ENCODE assay signal across 24 cellular contexts in genomic region chr5:108743344-108743743, GRCh38. TPM values are rescaled to one million over a fixed set of nuclear protein-coding genes. Genes with fewer than 3 reads are reported as not detected.
A peak's percentile ranks its signal among the peaks of the same experiment; 100 is the strongest.
DNase-seq lines count a peak whose midpoint lies in the region; TF ChIP-seq lines count a peak whose summit lies in the region.
"Had no signal": no experiment of that assay in that cellular context is flagged by ENCODE, and none has a peak within 500 bp of the region (broad histone marks: within the 10 kb centered on the region; RNA-seq: fewer than 3 reads in every experiment).

No MANE protein-coding gene starts in this region.

- no peak for TF ChIP-seq POLR2A in Peyer's patch (IDR thresholded peaks at IDR 0.05)
- TF ChIP-seq POLR2A in spleen (IDR thresholded peaks at IDR 0.05) = no peak

- H3K4me1 Mint-ChIP-seq in neural progenitor cell = peaks cover 16% of the 10 kb centered on the region

- H3K27me3 Mint-ChIP-seq in neural progenitor cell (ENCODE audit: insufficient read depth, low read depth) = peaks cover 3% of the 10 kb centered on the region
- H3K27me3 Mint-ChIP-seq: memory B cell had no signal

- H3K27ac ChIP-seq in A673 (ENCODE audit: low read depth, low read length, poor library complexity, severe bottlenecking) (no peak overlapping the region), ectodermal cell (ENCODE audit: insufficient read depth, low read depth, low read length, poor library complexity, severe bottlenecking) (peak overlapping the region; percentile 27), neural progenitor cell (peak overlapping the region; percentile 87), Peyer's patch (no peak overlapping the region), spleen (no peak overlapping the region)
- H3K27ac ChIP-seq: BLaER1, breast epithelium, HL-60, prostate gland, stomach, upper lobe of right lung had no signal

- BruUV-seq in A673 (replicated peaks; lab: Mats Ljungman, UMichigan) = no TSS peak

- H3K4me3 ChIP-seq in A673 (ENCODE audit: low read depth, low read length, poor library complexity, severe bottlenecking) = no peak overlapping the region
- no peak overlapping the region for H3K4me3 ChIP-seq in ectodermal cell (ENCODE audit: insufficient read depth, low read depth, low read length)
- H3K4me3 ChIP-seq in neural progenitor cell = no peak overlapping the region
- no peak overlapping the region for H3K4me3 ChIP-seq in Peyer's patch
- H3K4me3 ChIP-seq in spleen = no peak overlapping the region
- H3K4me3 ChIP-seq: BLaER1, breast epithelium, prostate gland, stomach, upper lobe of right lung had no signal

- peak overlapping the region; percentile 33 for H3K4me2 ChIP-seq in neural progenitor cell
- H3K4me2 ChIP-seq: BLaER1 had no signal

- H3K27me3 ChIP-seq in A673 (replicated peaks; ENCODE audit: insufficient read depth, low read depth, low read length, poor library complexity) = no peaks in the 10 kb centered on the region
- H3K27me3 ChIP-seq in ectodermal cell (ENCODE audit: control insufficient read depth, insufficient read depth, low read length, poor library complexity, severe bottlenecking) = no peaks in the 10 kb centered on the region
- no peaks in the 10 kb centered on the region for H3K27me3 ChIP-seq in neural progenitor cell
- no peaks in the 10 kb centered on the region for H3K27me3 ChIP-seq in Peyer's patch
- no peaks in the 10 kb centered on the region for H3K27me3 ChIP-seq in spleen (replicated peaks in 1 of 7)
- H3K27me3 ChIP-seq: BLaER1, breast epithelium, stomach, upper lobe of right lung had no signal

- TF ChIP-seq CTCF in A673 (conservative IDR thresholded peaks at IDR 0.05; ENCODE audit: low read depth, low read length) (no peak), neural progenitor cell (IDR thresholded peaks at IDR 0.05) (no peak), Peyer's patch (IDR thresholded peaks at IDR 0.05) (no peak), spleen (IDR thresholded peaks at IDR 0.05 in 8 of 11, conservative IDR thresholded peaks at IDR 0.05 in 3 of 11) (no peak)

- H3K9me3 ChIP-seq in A673 (ENCODE audit: low read depth, low read length, poor library complexity, severe bottlenecking) = no peaks in the 10 kb centered on the region
- H3K9me3 ChIP-seq in ectodermal cell (ENCODE audit: control insufficient read depth, low read length) = no peaks in the 10 kb centered on the region
- no peaks in the 10 kb centered on the region for H3K9me3 ChIP-seq in neural progenitor cell (ENCODE audit: low read depth)
- H3K9me3 ChIP-seq in Peyer's patch = no peaks in the 10 kb centered on the region
- no peaks in the 10 kb centered on the region for H3K9me3 ChIP-seq in spleen
- H3K9me3 ChIP-seq: BLaER1, breast epithelium, prostate gland, stomach, upper lobe of right lung had no signal

- peaks cover 13% of the 10 kb centered on the region for H3K79me2 ChIP-seq in neural progenitor cell (ENCODE audit: low read depth)

- H3K36me3 ChIP-seq in A673 (ENCODE audit: insufficient read depth, low read length, poor library complexity, severe bottlenecking) (no peaks in the 10 kb centered on the region), ectodermal cell (ENCODE audit: control insufficient read depth, insufficient read depth, low read length) (no peaks in the 10 kb centered on the region), neural progenitor cell (no peaks in the 10 kb centered on the region), Peyer's patch (no peaks in the 10 kb centered on the region), spleen (no peaks in the 10 kb centered on the region)
- H3K36me3 ChIP-seq: BLaER1, breast epithelium, prostate gland, stomach, upper lobe of right lung had no signal

- DNase-seq in A673 (ENCODE audit: low spot score) (peak; percentile 18), LHCN-M2 (ENCODE audit: low read depth) (peak; percentile 34), neural progenitor cell (ENCODE audit: low spot score) (peak; percentile 40), Peyer's patch (no peak), ureter (ENCODE audit: low spot score) (no peak), kidney glomerular epithelial cell (lab: John Stamatoyannopoulos, UW) (no peak), spleen (no peak)
- DNase-seq: 8988T; activated CD4-positive, alpha-beta T cell treated with anti-CD3 and anti-CD28 coated beads for 36 hours; activated CD8-positive, alpha-beta memory T cell treated with anti-CD3 and anti-CD28 coated beads, Interleukin-2, amount 10 ng/mL, durations not matched to agents 7 days and 5 days; erythroblast; HFFc6; natural killer cell; NCI-H1436; NCI-H2171; stimulated activated CD4-positive, alpha-beta T cell treated with anti-CD3 and anti-CD28 coated beads, Interleukin-4, amount 100 ng/mL, for 4 hours; stomach; upper lobe of right lung had no signal

- POLR2A ChIA-PET in A673 (lab: Charles Lee; ENCODE audit: low non-redundant PET) = no interaction called here

- no peaks in the 10 kb centered on the region for H3K9me3 Mint-ChIP-seq in neural progenitor cell
- H3K9me3 Mint-ChIP-seq: HFFc6, memory B cell, natural killer cell had no signal

- H3K27ac Mint-ChIP-seq in neural progenitor cell = no peak overlapping the region
- H3K27ac Mint-ChIP-seq: activated CD4-positive, alpha-beta T cell treated with anti-CD3 and anti-CD28 coated beads for 36 hours; activated CD8-positive, alpha-beta memory T cell treated with anti-CD3 and anti-CD28 coated beads, Interleukin-2, amount 10 ng/mL, durations not matched to agents 7 days and 5 days; HFFc6; memory B cell; natural killer cell had no signal

- no peaks in the 10 kb centered on the region for H3K36me3 Mint-ChIP-seq in neural progenitor cell
- H3K36me3 Mint-ChIP-seq: memory B cell, natural killer cell had no signal

- H3K9ac ChIP-seq in neural progenitor cell = no peak overlapping the region
- H3K9ac ChIP-seq: BLaER1 had no signal

- no peaks in the 10 kb centered on the region for H3K4me1 ChIP-seq in A673 (ENCODE audit: insufficient read depth, low read length, poor library complexity, severe bottlenecking)
- peaks cover 7% of the 10 kb centered on the region for H3K4me1 ChIP-seq in ectodermal cell (ENCODE audit: control insufficient read depth, insufficient read depth, low read length)
- H3K4me1 ChIP-seq in neural progenitor cell = peaks cover 22% of the 10 kb centered on the region
- H3K4me1 ChIP-seq in Peyer's patch = no peaks in the 10 kb centered on the region
- H3K4me1 ChIP-seq in spleen = peaks cover 0 to 17% (median 11%) of the 10 kb centered on the region in 6 donors
- H3K4me1 ChIP-seq: breast epithelium, prostate gland, upper lobe of right lung had no signal

- no peaks in the 10 kb centered on the region for H4K20me1 ChIP-seq in neural progenitor cell (ENCODE audit: low read depth)
- H4K20me1 ChIP-seq: BLaER1 had no signal

- H3K4me3 Mint-ChIP-seq in neural progenitor cell = no peak overlapping the region
- H3K4me3 Mint-ChIP-seq: activated CD4-positive, alpha-beta T cell treated with anti-CD3 and anti-CD28 coated beads for 36 hours; activated CD8-positive, alpha-beta memory T cell treated with anti-CD3 and anti-CD28 coated beads, Interleukin-2, amount 10 ng/mL, durations not matched to agents 7 days and 5 days; HFFc6; memory B cell; natural killer cell had no signal

- CTCF ChIA-PET in A673 (lab: Charles Lee) = no interaction called here

- WGBS in ectodermal cell, 2 experiments = 50% methylated on average over 1 of the region's 1 CpG; no CpG with 5 or more reads in 1 of the 2 experiments
- 89 to 100% (median 93%) methylated on average over 1 of the region's 1 CpG for WGBS in spleen, 5 donors

- intact Hi-C loops in A673 (cut with micrococcal nuclease; ENCODE audit: unreplicated experiment) = no loop called here
- intact Hi-C loops in spleen (cut with DNase I; ENCODE audit: low total_unique reads) = no loop called here

- peaks cover 14% of the 10 kb centered on the region for H3F3A ChIP-seq in neural progenitor cell (ENCODE audit: low read depth)

- no peak overlapping the region for H2AFZ ChIP-seq in neural progenitor cell (replicated peaks)

RNA-seq across cellular contexts. Expression of gene FER, which starts 4.4 kb away (rescaled TPM):
- total RNA-seq in A673 (2021) (16.4 and 16.6 TPM in 2 replicates), LHCN-M2 (2014; rRNA removed) (11.8 and 14.2 TPM in 2 replicates), neural progenitor cell (ENCODE audit: low replicate concordance) (10.6 and 25.0 TPM in 2 replicates), Peyer's patch (100 to 1,000 TPM in 1 of 4 donors, 10 to 100 TPM in 2, 1 to 10 TPM in 1; 8.4 to 104 (median 12.5) TPM), ureter (38.7 TPM), spleen (10 to 100 TPM; 16.7 to 38.8 (median 28.2) TPM)
- 3.0 TPM for polyA plus RNA-seq in LHCN-M2 (2012)
- 10.5 TPM for polyA plus RNA-seq in ectodermal cell (2013, experiment 1 of 4)
- polyA plus RNA-seq in ectodermal cell (2013, experiment 2 of 4) = 11.4 TPM
- 6.0 TPM for polyA plus RNA-seq in ectodermal cell (2013, experiment 3 of 4)
- polyA plus RNA-seq in ectodermal cell (2013, experiment 4 of 4) = 8.6 TPM
- polyA plus RNA-seq in spleen = 1 to 10 TPM in 2 of 3 donors, under 1 TPM in 1; 0.96 to 1.5 (median 1.2) TPM

Comparison
In these comparisons a context has a peak if more than half of its experiments do, and no peak if none do; other contexts are left out.
1. DNase-seq: peak in A673 (single experiment), LHCN-M2 (single experiment) and neural progenitor cell (single experiment); none in Peyer's patch (0 of 3), ureter (single experiment), kidney glomerular epithelial cell (single experiment) and spleen (single experiment).
2. H3K27ac ChIP-seq: peak in ectodermal cell (single experiment) and neural progenitor cell (single experiment); none in A673 (single experiment), Peyer's patch (0 of 4) and spleen (0 of 8).